In genomic region chr17:3960764-3961163, GRCh38 we compare ENCODE assay signal across 9 cellular contexts. TPM values are rescaled to one million over a fixed set of nuclear protein-coding genes. Genes with fewer than 3 reads are reported as not detected.
DNase-seq lines count a peak whose midpoint lies in the region; ATAC-seq, FAIRE-seq and TF ChIP-seq lines count a peak whose summit lies in the region.
"Had no signal": no experiment of that assay in that cellular context is flagged by ENCODE, and none has a peak within 500 bp of the region (broad histone marks: within the 10 kb centered on the region; RNA-seq: fewer than 3 reads in every experiment).

No MANE protein-coding gene starts in this region.

- peak overlapping the region; percentile 41; the same call in 1 of the 3 replicates for H2BK15ac ChIP-seq in IMR-90 (ENCODE audit: low read depth, low read length)

- no peak overlapping the region for H4K8ac ChIP-seq in IMR-90 (ENCODE audit: low read depth in 2 of 2, low read length in 2 of 2)

- TF ChIP-seq POLR2A in IMR-90 (IDR thresholded peaks at IDR 0.05; ENCODE audit: low read depth, low read length) (no peak), adrenal gland (IDR thresholded peaks at IDR 0.05) (peak in 1 of 2 donors; percentile 64)

- ATAC-seq in CD4-positive, CD25-positive, alpha-beta regulatory T cell (ENCODE audit: low read depth in 2 of 2): no peak
- ATAC-seq in IMR-90 (ENCODE audit: low read depth) (no peak), GM19452 (IDR thresholded peaks at IDR 0.05; ENCODE audit: unreplicated experiment) (no peak)

- no peak overlapping the region for H3K9ac ChIP-seq in IMR-90 (ENCODE audit: low read depth, low read length)

- no peaks in the 10 kb centered on the region for H3K79me1 ChIP-seq in IMR-90 (ENCODE audit: low read depth in 1 of 2, low read length in 2 of 2)

- H2BK5ac ChIP-seq in IMR-90 (ENCODE audit: low read depth, low read length, poor library complexity, severe bottlenecking): no peak overlapping the region

- dilution Hi-C loops in IMR-90 (cut with HindIII; ENCODE audit: low sequenced_read_pairs, unreplicated experiment): no loop called here

- H3K27me3 ChIP-seq in CD4-positive, CD25-positive, alpha-beta regulatory T cell (ENCODE audit: control insufficient read depth, insufficient read depth, low read length): no peaks in the 10 kb centered on the region
- H3K27me3 ChIP-seq in IMR-90 (ENCODE audit: control insufficient read depth, insufficient read depth, low read length) (peaks cover 36% of the 10 kb centered on the region), adrenal gland (peaks cover 12% of the 10 kb centered on the region)

- POLR2A ChIA-PET in IMR-90 (lab: Charles Lee; ENCODE audit: unreplicated experiment): no interaction called here

- H3K56ac ChIP-seq in IMR-90 (ENCODE audit: extremely low read depth, insufficient read depth, low read length): peak overlapping the region; percentile 10; the same call in 1 of the 2 replicates

- peak overlapping the region; percentile 54; the same call in 1 of the 2 replicates for H2BK120ac ChIP-seq in IMR-90 (ENCODE audit: low read depth, low read length)

- H3K9me1 ChIP-seq in IMR-90 (ENCODE audit: insufficient read depth, low read length): peaks cover 10% of the 10 kb centered on the region

- intact Hi-C loops in IMR-90 (cut with micrococcal nuclease): no loop called here
- intact Hi-C loops in adrenal gland (cut with DNase I): no loop called here

- H4K91ac ChIP-seq in IMR-90 (ENCODE audit: insufficient read depth, low read depth, low read length): no peak overlapping the region

- 0 out of 2 replicates have a peak overlapping the region, but pooled peaks have one; percentile 1 for H3K14ac ChIP-seq in IMR-90 (replicated peaks; ENCODE audit: low read depth, low read length)

- peak overlapping the region; percentile 34 for H2AFZ ChIP-seq in IMR-90 (replicated peaks; ENCODE audit: low read length, poor library complexity)

- no peak overlapping the region for H3K23ac ChIP-seq in IMR-90 (ENCODE audit: low read depth, low read length)

- in situ Hi-C loops in IMR-90 (cut with MboI; ENCODE audit: low sequenced_read_pairs): no loop called here
- in situ Hi-C loops in KBM-7 (cut with MboI; ENCODE audit: low pct_unique_long_range_greater_than_20kb, low sequenced_read_pairs): no loop called here

- H3K4me1 ChIP-seq in CD4-positive, CD25-positive, alpha-beta regulatory T cell (ENCODE audit: control insufficient read depth, insufficient read depth, low read length, poor library complexity, severe bottlenecking): peaks cover 64% of the 10 kb centered on the region
- H3K4me1 ChIP-seq in IMR-90 (ENCODE audit: control insufficient read depth, insufficient read depth, low read length) (peaks cover 19% of the 10 kb centered on the region), adrenal gland (replicated peaks in 1 of 2) (peaks cover 13 to 41% of the 10 kb centered on the region in 2 donors)

- no peaks in the 10 kb centered on the region for H3K9me3 ChIP-seq in CD4-positive, CD25-positive, alpha-beta regulatory T cell (ENCODE audit: control insufficient read depth in 2 of 2, low read length in 2 of 2)
- no peaks in the 10 kb centered on the region for H3K9me3 ChIP-seq in IMR-90 (ENCODE audit: control insufficient read depth, insufficient read depth, low read length)
- H3K9me3 ChIP-seq in adrenal gland (replicated peaks in 1 of 3): no peaks in the 10 kb centered on the region

- peak overlapping the region; percentile 31 for H3K4ac ChIP-seq in IMR-90 (ENCODE audit: low read depth, low read length)

- no peak overlapping the region for H3K4me2 ChIP-seq in IMR-90 (ENCODE audit: low read depth, low read length)

- no TSS peak for BruUV-seq in IMR-90 (replicated peaks; lab: Mats Ljungman, UMichigan)

- no peak overlapping the region for H3K27ac ChIP-seq in CD4-positive, CD25-positive, alpha-beta regulatory T cell (ENCODE audit: insufficient read depth, low read length, poor library complexity, severe bottlenecking)
- H3K27ac ChIP-seq in IMR-90 (ENCODE audit: insufficient read depth, low read length): no peak overlapping the region
- H3K27ac ChIP-seq in adrenal gland: peak overlapping the region in 4 of 5 donors; percentile 34 to 79 (median 76)

- no peaks in the 10 kb centered on the region for H3K9me3 Mint-ChIP-seq in CD4-positive, CD25-positive, alpha-beta regulatory T cell

- H2BK20ac ChIP-seq in IMR-90 (ENCODE audit: low read depth, low read length): no peak overlapping the region; the same call in 1 of the 2 replicates

- H2AK5ac ChIP-seq in IMR-90 (ENCODE audit: low read depth, low read length): peak overlapping the region; percentile 8; the same call in 1 of the 2 replicates

- H3K27ac Mint-ChIP-seq in CD4-positive, CD25-positive, alpha-beta regulatory T cell: peak overlapping the region in 2 of 3 donors; percentile 87 to 96

- no peak overlapping the region for H4K5ac ChIP-seq in IMR-90 (ENCODE audit: low read depth, low read length)

- FAIRE-seq in GM19239 (lab: Jason Lieb, UNC): no peak

- DNase-seq in CD4-positive, CD25-positive, alpha-beta regulatory T cell: no peak
- DNase-seq in IMR-90: peak; percentile 55
- DNase-seq in adrenal gland: peak; percentile 71 to 96 (median 93)
- peak; percentile 45 for DNase-seq in mucosa of gallbladder (ENCODE audit: low spot score)
- DNase-seq in GM19239 (ENCODE audit: insufficient read length, low spot score): no peak
- no peak for DNase-seq in KBM-7
- no peak for DNase-seq in cerebellar nuclear complex (lab: John Stamatoyannopoulos, UW)
- DNase-seq: NCI-H187 treated with DMSO at 0.1 percent for 48 hours had no signal

- H4K20me1 ChIP-seq in IMR-90 (ENCODE audit: insufficient read depth, low read length): no peaks in the 10 kb centered on the region

- H3K4me3 Mint-ChIP-seq in CD4-positive, CD25-positive, alpha-beta regulatory T cell: peak overlapping the region; percentile 80 to 96 (median 93)

- peak overlapping the region; percentile 75 for H2AK9ac ChIP-seq in IMR-90 (replicated peaks; ENCODE audit: low read depth, low read length, poor library complexity)

- CTCF ChIA-PET in IMR-90 (lab: Yijun Ruan, JAX): no interaction called here

- WGBS in IMR-90 (ENCODE audit: extremely low coverage in 2 of 2, insufficient read length in 1 of 2), 2 experiments: 55% methylated on average over 11 of the region's 14 CpGs; no CpG with 5 or more reads in 1 of the 2 experiments
- WGBS in adrenal gland, 4 donors: 28 to 35% (median 34%) methylated on average over 12 to 14 of the region's 14 CpGs

- no peak overlapping the region for H3K4me3 ChIP-seq in CD4-positive, CD25-positive, alpha-beta regulatory T cell (ENCODE audit: low read depth, low read length)
- H3K4me3 ChIP-seq in IMR-90 (ENCODE audit: insufficient read depth, low read depth, low read length): no peak overlapping the region
- no peak overlapping the region for H3K4me3 ChIP-seq in adrenal gland

- H3K27me3 Mint-ChIP-seq in CD4-positive, CD25-positive, alpha-beta regulatory T cell: no peaks in the 10 kb centered on the region

- TF ChIP-seq RAD21 in IMR-90 (IDR thresholded peaks at IDR 0.05; ENCODE audit: low read length): no peak

- peaks cover 10% of the 10 kb centered on the region for H3K36me3 Mint-ChIP-seq in CD4-positive, CD25-positive, alpha-beta regulatory T cell

- TF ChIP-seq CTCF in IMR-90 (conservative IDR thresholded peaks at IDR 0.05; ENCODE audit: low read depth, low read length) (no peak), adrenal gland (IDR thresholded peaks at IDR 0.05) (peak in 1 of 6 experiments; percentile 8)

- H3K18ac ChIP-seq in IMR-90 (ENCODE audit: low read depth, low read length): no peak overlapping the region

- H3K4me1 Mint-ChIP-seq in CD4-positive, CD25-positive, alpha-beta regulatory T cell: peaks cover 25 to 80% (median 45%) of the 10 kb centered on the region in 4 donors

- H3K36me3 ChIP-seq in CD4-positive, CD25-positive, alpha-beta regulatory T cell (ENCODE audit: control insufficient read depth, insufficient read depth, low read length): peaks cover 27% of the 10 kb centered on the region
- no peaks in the 10 kb centered on the region for H3K36me3 ChIP-seq in IMR-90 (ENCODE audit: control insufficient read depth, insufficient read depth, low read length)
- no peaks in the 10 kb centered on the region for H3K36me3 ChIP-seq in adrenal gland (replicated peaks in 1 of 2)

TF ChIP-seq in IMR-90, 13 proteins besides CTCF, POLR2A, EP300 and RAD21:
- TF ChIP-seq ELK1 (IDR thresholded peaks at IDR 0.05; ENCODE audit: borderline replicate concordance, low read depth, low read length) (no peak), CEBPB (IDR thresholded peaks at IDR 0.05; ENCODE audit: low read depth, low read length) (peak; percentile 78)
TF ChIP-seq in IMR-90: peak in this region for 1.

RNA-seq across cellular contexts. Expression of gene ATP2A3, which starts 3.5 kb away (rescaled TPM):
- total RNA-seq in CD4-positive, CD25-positive, alpha-beta regulatory T cell: 306 TPM
- 10 to 100 TPM; 33.5 to 49.2 (median 41.2) TPM for polyA plus RNA-seq in CD4-positive, CD25-positive, alpha-beta regulatory T cell
- 0.18 and 0.28 TPM in 2 replicates for total RNA-seq in IMR-90 (2012; rRNA removed)
- 0.63 and 0.76 TPM in 2 replicates for polyA plus RNA-seq in IMR-90 (2012; rRNA removed)
- polyA plus RNA-seq in IMR-90 (2012; cell fraction: cytosol; rRNA removed): 0.56 and 1.3 TPM in 2 replicates
- 2.3 and 3.6 TPM in 2 replicates for polyA plus RNA-seq in IMR-90 (2012; cell fraction: nucleus; rRNA removed; ENCODE audit: low replicate concordance)
- total RNA-seq in adrenal gland: 10 to 100 TPM; 12.1 to 29.1 (median 15.9) TPM
- polyA plus RNA-seq in adrenal gland: 10 to 100 TPM in 2 of 3 donors, 1 to 10 TPM in 1; 3.7 to 27.1 (median 26.1) TPM
- total RNA-seq in mucosa of gallbladder: 96.5 TPM

RNA-seq across cellular contexts. Expression of gene P2RX1, which starts 44.5 kb away (rescaled TPM):
- 2.3 TPM for total RNA-seq in CD4-positive, CD25-positive, alpha-beta regulatory T cell
- not detected for polyA plus RNA-seq in CD4-positive, CD25-positive, alpha-beta regulatory T cell
- not detected in 2 replicates for total RNA-seq in IMR-90 (2012; rRNA removed)
- not detected in 2 replicates for polyA plus RNA-seq in IMR-90 (2012; rRNA removed)
- not detected in 2 replicates for polyA plus RNA-seq in IMR-90 (2012; cell fraction: cytosol; rRNA removed)
- polyA plus RNA-seq in IMR-90 (2012; cell fraction: nucleus; rRNA removed; ENCODE audit: low replicate concordance): 0.09 and 0.10 TPM in 2 replicates
- total RNA-seq in adrenal gland: 1 to 10 TPM in 4 of 8 donors, under 1 TPM in 4; 0.42 to 2.1 (median 0.92) TPM
- polyA plus RNA-seq in adrenal gland: 1 to 10 TPM in 2 of 3 donors, under 1 TPM in 1; 0.59 to 8.6 (median 3.3) TPM
- total RNA-seq in mucosa of gallbladder: 2.8 TPM

Comparison
In these comparisons a context has a peak if more than half of its experiments do, and no peak if none do; other contexts are left out.
1. DNase-seq: peak in IMR-90 (single experiment), adrenal gland (7 of 7) and mucosa of gallbladder (single experiment); none in CD4-positive, CD25-positive, alpha-beta regulatory T cell (0 of 3), GM19239 (single experiment), KBM-7 (single experiment) and cerebellar nuclear complex (0 of 2).
2. H3K27ac ChIP-seq: peak in adrenal gland (4 of 5); none in CD4-positive, CD25-positive, alpha-beta regulatory T cell (single experiment) and IMR-90 (single experiment).
3. RNA of gene ATP2A3, which starts 3.5 kb away (total RNA-seq): 306 TPM in CD4-positive, CD25-positive, alpha-beta regulatory T cell (single experiment), 96.5 TPM in mucosa of gallbladder (single experiment) and 12.1 to 29.1 TPM in adrenal gland; 0.18 to 0.28 TPM in IMR-90; every median in the first group is over 10 times any median in the second.